In the genomic region with DNA sequence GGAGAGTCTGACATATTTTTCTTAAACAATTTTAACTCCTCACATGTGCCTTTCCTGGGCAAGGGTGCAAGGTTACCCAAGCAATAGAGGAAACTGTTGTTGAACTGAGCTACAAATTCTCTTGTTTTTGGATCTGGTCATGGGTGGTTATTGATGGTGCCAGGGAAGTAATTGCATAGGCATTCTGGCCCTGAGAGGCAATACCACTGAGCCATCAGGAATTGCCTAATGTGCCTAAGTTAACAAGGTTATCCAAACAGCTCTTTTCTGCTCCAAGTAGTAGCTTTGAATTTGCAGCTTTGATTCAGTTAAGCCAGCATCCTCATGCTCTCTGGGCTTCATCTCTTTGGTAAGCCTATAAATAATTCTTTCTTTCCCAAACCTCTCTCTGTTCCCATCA, we compare ENCODE assay signal across 20 cellular contexts.
"Had no signal": no experiment of that assay in that cellular context is flagged by ENCODE, and none has a peak within 500 bp of the region (broad histone marks: within the 10 kb centered on the region; RNA-seq: fewer than 3 reads in every experiment).

No MANE protein-coding gene starts in this region.

- H3K9me3 ChIP-seq: esophagus muscularis mucosa, gastroesophageal sphincter, heart left ventricle, lower lobe of right lung, mucosa of descending colon had no signal

- H3K4me3 ChIP-seq: coronary artery, dorsolateral prefrontal cortex, esophagus muscularis mucosa, gastroesophageal sphincter, heart left ventricle, hepatocyte, left lung, lower lobe of right lung, mucosa of descending colon had no signal

- ATAC-seq: foreskin keratinocyte, gastroesophageal sphincter, heart left ventricle, left lung, left ventricle myocardium superior, lower lobe of right lung, mucosa of descending colon had no signal

- H3K27me3 ChIP-seq: esophagus muscularis mucosa, foreskin keratinocyte, gastroesophageal sphincter, heart left ventricle, hepatocyte, left lung had no signal

- H3K27ac ChIP-seq: coronary artery, dorsolateral prefrontal cortex, esophagus muscularis mucosa, foreskin keratinocyte, gastroesophageal sphincter, heart left ventricle, hepatocyte, left lung, lower lobe of right lung had no signal

- DNase-seq: dermis blood vessel endothelial cell; dorsolateral prefrontal cortex; effector CD4-positive, alpha-beta T cell; effector memory CD4-positive, alpha-beta T cell; foreskin keratinocyte; heart left ventricle; hypothalamus; immature natural killer cell; islet precursor cell; kidney; left colon; left lung; left ventricle myocardium superior; lower lobe of right lung; mesenchymal stem cell; mucosa of descending colon had no signal

- H3K4me1 ChIP-seq: esophagus muscularis mucosa, foreskin keratinocyte, gastroesophageal sphincter, heart left ventricle, left lung, lower lobe of right lung had no signal

- H3K36me3 ChIP-seq: esophagus muscularis mucosa, gastroesophageal sphincter, heart left ventricle, left lung, lower lobe of right lung had no signal
